Comparison of ENCODE assay signal across 1 cellular context in genomic region chr20:53591206-53591651, GRCh38.
TF ChIP-seq lines count a peak whose summit lies in the region.

No MANE protein-coding gene starts in this region.

TF ChIP-seq in HepG2, 621 proteins besides CTCF, POLR2A, EP300 and RAD21:
- TF ChIP-seq KLF16 (CRISPR knock-in tag; IDR thresholded peaks at IDR 0.05) (peak in 1 of 2 experiments; percentile 35; a peak in 1 of 4 replicates), SAP130 (CRISPR knock-in tag; IDR thresholded peaks at IDR 0.05; ENCODE audit: low read depth) (peak; percentile 31; the same call in 1 of the 2 replicates), RBFOX2 (IDR thresholded peaks at IDR 0.05; ENCODE audit: low read depth, low read length) (peak; percentile 50; the same call in 1 of the 2 replicates), NCOA2 (CRISPR knock-in tag; IDR thresholded peaks at IDR 0.05) (peak; percentile 22; the same call in 1 of the 2 replicates), AFF4 (CRISPR knock-in tag; IDR thresholded peaks at IDR 0.05) (peak; percentile 71; the same call in 1 of the 2 replicates), ELF3 (CRISPR knock-in tag; IDR thresholded peaks at IDR 0.05) (peak; percentile 61), ATF4 (CRISPR knock-in tag; IDR thresholded peaks at IDR 0.05) (0 out of 4 replicates have a peak, but pooled peaks of 1 of the 2 experiments have one; percentile 32), IRF2 (CRISPR knock-in tag; IDR thresholded peaks at IDR 0.05) (0 out of 2 replicates have a peak, but pooled peaks have one; percentile 4)
TF ChIP-seq in HepG2: peak in this region for 8; not testable (repeated sequence) for 613.
